ENCODE assay signal across 1 cellular context in the genomic region with DNA sequence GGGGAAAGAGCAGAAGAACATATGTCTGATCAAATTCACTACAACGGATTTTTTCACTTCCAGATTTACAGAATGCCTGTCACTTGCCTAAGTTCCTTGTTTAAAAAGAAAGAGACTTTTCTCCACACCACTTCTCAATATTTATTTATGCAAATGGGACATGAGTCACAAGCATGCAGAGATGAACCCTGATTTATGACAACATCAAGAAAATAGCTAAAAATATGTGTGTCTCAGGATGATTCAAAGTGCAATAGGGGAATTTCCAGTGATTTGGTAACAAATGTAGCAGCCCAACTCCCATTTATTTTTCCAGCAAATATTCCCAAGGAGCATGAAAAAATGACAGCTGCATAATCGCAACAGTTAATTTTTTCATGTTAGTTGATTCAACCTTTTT.
TF ChIP-seq lines count a peak whose summit lies in the region.

No MANE protein-coding gene starts in this region.

TF ChIP-seq in HepG2, 621 proteins besides CTCF, POLR2A, EP300 and RAD21 (continued from another document and continues in another):
- TF ChIP-seq, protein P1, sequence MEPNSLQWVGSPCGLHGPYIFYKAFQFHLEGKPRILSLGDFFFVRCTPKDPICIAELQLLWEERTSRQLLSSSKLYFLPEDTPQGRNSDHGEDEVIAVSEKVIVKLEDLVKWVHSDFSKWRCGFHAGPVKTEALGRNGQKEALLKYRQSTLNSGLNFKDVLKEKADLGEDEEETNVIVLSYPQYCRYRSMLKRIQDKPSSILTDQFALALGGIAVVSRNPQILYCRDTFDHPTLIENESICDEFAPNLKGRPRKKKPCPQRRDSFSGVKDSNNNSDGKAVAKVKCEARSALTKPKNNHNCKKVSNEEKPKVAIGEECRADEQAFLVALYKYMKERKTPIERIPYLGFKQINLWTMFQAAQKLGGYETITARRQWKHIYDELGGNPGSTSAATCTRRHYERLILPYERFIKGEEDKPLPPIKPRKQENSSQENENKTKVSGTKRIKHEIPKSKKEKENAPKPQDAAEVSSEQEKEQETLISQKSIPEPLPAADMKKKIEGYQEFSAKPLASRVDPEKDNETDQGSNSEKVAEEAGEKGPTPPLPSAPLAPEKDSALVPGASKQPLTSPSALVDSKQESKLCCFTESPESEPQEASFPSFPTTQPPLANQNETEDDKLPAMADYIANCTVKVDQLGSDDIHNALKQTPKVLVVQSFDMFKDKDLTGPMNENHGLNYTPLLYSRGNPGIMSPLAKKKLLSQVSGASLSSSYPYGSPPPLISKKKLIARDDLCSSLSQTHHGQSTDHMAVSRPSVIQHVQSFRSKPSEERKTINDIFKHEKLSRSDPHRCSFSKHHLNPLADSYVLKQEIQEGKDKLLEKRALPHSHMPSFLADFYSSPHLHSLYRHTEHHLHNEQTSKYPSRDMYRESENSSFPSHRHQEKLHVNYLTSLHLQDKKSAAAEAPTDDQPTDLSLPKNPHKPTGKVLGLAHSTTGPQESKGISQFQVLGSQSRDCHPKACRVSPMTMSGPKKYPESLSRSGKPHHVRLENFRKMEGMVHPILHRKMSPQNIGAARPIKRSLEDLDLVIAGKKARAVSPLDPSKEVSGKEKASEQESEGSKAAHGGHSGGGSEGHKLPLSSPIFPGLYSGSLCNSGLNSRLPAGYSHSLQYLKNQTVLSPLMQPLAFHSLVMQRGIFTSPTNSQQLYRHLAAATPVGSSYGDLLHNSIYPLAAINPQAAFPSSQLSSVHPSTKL (CRISPR knock-in tag; IDR thresholded peaks at IDR 0.05): 0 out of 2 replicates have a peak, but pooled peaks have one; percentile 15
- TF ChIP-seq, protein P2, sequence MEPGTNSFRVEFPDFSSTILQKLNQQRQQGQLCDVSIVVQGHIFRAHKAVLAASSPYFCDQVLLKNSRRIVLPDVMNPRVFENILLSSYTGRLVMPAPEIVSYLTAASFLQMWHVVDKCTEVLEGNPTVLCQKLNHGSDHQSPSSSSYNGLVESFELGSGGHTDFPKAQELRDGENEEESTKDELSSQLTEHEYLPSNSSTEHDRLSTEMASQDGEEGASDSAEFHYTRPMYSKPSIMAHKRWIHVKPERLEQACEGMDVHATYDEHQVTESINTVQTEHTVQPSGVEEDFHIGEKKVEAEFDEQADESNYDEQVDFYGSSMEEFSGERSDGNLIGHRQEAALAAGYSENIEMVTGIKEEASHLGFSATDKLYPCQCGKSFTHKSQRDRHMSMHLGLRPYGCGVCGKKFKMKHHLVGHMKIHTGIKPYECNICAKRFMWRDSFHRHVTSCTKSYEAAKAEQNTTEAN (CRISPR knock-in tag; conservative IDR thresholded peaks at IDR 0.05): 0 out of 2 replicates have a peak, but pooled peaks have one; percentile 31
- 0 out of 2 replicates have a peak, but pooled peaks have one; percentile 7 for TF ChIP-seq FOXA1 (IDR thresholded peaks at IDR 0.05)
- TF ChIP-seq FOXA1 (CRISPR knock-in tag; IDR thresholded peaks at IDR 0.05): no peak
- no peak for TF ChIP-seq AHR (CRISPR knock-in tag; IDR thresholded peaks at IDR 0.05)
- TF ChIP-seq MYNN (CRISPR knock-in tag; IDR thresholded peaks at IDR 0.05; ENCODE audit: low read depth): no peak
- no peak for TF ChIP-seq GLI4 (CRISPR knock-in tag; IDR thresholded peaks at IDR 0.05; ENCODE audit: borderline replicate concordance)
- TF ChIP-seq, protein P3, sequence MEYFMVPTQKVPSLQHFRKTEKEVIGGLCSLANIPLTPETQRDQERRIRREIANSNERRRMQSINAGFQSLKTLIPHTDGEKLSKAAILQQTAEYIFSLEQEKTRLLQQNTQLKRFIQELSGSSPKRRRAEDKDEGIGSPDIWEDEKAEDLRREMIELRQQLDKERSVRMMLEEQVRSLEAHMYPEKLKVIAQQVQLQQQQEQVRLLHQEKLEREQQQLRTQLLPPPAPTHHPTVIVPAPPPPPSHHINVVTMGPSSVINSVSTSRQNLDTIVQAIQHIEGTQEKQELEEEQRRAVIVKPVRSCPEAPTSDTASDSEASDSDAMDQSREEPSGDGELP (IDR thresholded peaks at IDR 0.05; ENCODE audit: borderline replicate concordance, low read depth): no peak
- TF ChIP-seq ATRX (CRISPR knock-in tag; IDR thresholded peaks at IDR 0.05; ENCODE audit: borderline replicate concordance): no peak
- TF ChIP-seq, protein P4, sequence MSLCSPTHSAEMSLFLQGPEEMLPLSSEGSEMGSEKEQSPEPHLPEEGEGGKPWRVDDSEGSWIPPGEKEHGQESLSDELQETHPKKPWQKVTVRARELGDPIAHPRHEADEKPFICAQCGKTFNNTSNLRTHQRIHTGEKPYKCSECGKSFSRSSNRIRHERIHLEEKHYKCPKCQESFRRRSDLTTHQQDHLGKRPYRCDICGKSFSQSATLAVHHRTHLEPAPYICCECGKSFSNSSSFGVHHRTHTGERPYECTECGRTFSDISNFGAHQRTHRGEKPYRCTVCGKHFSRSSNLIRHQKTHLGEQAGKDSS (CRISPR knock-in tag; IDR thresholded peaks at IDR 0.05; ENCODE audit: borderline replicate concordance, low read depth): no peak
- TF ChIP-seq, protein P5, sequence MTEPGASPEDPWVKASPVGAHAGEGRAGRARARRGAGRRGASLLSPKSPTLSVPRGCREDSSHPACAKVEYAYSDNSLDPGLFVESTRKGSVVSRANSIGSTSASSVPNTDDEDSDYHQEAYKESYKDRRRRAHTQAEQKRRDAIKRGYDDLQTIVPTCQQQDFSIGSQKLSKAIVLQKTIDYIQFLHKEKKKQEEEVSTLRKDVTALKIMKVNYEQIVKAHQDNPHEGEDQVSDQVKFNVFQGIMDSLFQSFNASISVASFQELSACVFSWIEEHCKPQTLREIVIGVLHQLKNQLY (CRISPR knock-in tag; IDR thresholded peaks at IDR 0.05): no peak
- TF ChIP-seq, protein P6, sequence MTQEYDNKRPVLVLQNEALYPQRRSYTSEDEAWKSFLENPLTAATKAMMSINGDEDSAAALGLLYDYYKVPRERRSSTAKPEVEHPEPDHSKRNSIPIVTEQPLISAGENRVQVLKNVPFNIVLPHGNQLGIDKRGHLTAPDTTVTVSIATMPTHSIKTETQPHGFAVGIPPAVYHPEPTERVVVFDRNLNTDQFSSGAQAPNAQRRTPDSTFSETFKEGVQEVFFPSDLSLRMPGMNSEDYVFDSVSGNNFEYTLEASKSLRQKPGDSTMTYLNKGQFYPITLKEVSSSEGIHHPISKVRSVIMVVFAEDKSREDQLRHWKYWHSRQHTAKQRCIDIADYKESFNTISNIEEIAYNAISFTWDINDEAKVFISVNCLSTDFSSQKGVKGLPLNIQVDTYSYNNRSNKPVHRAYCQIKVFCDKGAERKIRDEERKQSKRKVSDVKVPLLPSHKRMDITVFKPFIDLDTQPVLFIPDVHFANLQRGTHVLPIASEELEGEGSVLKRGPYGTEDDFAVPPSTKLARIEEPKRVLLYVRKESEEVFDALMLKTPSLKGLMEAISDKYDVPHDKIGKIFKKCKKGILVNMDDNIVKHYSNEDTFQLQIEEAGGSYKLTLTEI (CRISPR knock-in tag; conservative IDR thresholded peaks at IDR 0.05): no peak
- TF ChIP-seq NFRKB (IDR thresholded peaks at IDR 0.05): no peak
- TF ChIP-seq PAF1 (CRISPR knock-in tag; IDR thresholded peaks at IDR 0.05): no peak
- no peak for TF ChIP-seq ZKSCAN8 (CRISPR knock-in tag; IDR thresholded peaks at IDR 0.05; ENCODE audit: borderline replicate concordance)
- TF ChIP-seq ZNF180 (CRISPR knock-in tag; IDR thresholded peaks at IDR 0.05; ENCODE audit: borderline replicate concordance, low read depth): no peak
- TF ChIP-seq MAF1 (CRISPR knock-in tag; IDR thresholded peaks at IDR 0.05; ENCODE audit: borderline replicate concordance): no peak
- no peak for TF ChIP-seq KDM1A (CRISPR knock-in tag; IDR thresholded peaks at IDR 0.05)
- peak; percentile 24; the same call in 1 of the 2 replicates for TF ChIP-seq FOXA3 (CRISPR knock-in tag; IDR thresholded peaks at IDR 0.05)
- TF ChIP-seq, protein P7, sequence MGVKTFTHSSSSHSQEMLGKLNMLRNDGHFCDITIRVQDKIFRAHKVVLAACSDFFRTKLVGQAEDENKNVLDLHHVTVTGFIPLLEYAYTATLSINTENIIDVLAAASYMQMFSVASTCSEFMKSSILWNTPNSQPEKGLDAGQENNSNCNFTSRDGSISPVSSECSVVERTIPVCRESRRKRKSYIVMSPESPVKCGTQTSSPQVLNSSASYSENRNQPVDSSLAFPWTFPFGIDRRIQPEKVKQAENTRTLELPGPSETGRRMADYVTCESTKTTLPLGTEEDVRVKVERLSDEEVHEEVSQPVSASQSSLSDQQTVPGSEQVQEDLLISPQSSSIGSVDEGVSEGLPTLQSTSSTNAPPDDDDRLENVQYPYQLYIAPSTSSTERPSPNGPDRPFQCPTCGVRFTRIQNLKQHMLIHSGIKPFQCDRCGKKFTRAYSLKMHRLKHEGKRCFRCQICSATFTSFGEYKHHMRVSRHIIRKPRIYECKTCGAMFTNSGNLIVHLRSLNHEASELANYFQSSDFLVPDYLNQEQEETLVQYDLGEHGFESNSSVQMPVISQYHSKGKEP (CRISPR knock-in tag; IDR thresholded peaks at IDR 0.05): no peak
- TF ChIP-seq RBFOX2 (IDR thresholded peaks at IDR 0.05; ENCODE audit: low read depth, low read length): no peak
- peak; percentile 29; the same call in 1 of the 2 replicates for TF ChIP-seq FOSL2 (CRISPR knock-in tag; IDR thresholded peaks at IDR 0.05)
- no peak for TF ChIP-seq SRF (IDR thresholded peaks at IDR 0.05; ENCODE audit: low read depth, low read length)
- no peak for TF ChIP-seq ZNF792 (CRISPR knock-in tag; IDR thresholded peaks at IDR 0.05)
- no peak for TF ChIP-seq KDM4B (CRISPR knock-in tag; IDR thresholded peaks at IDR 0.05)
- TF ChIP-seq MIER3 (CRISPR knock-in tag; IDR thresholded peaks at IDR 0.05; ENCODE audit: borderline replicate concordance): no peak
- no peak for TF ChIP-seq TSC22D2 (CRISPR knock-in tag; IDR thresholded peaks at IDR 0.05; ENCODE audit: borderline replicate concordance)
- no peak for TF ChIP-seq HMG20B (CRISPR knock-in tag; conservative IDR thresholded peaks at IDR 0.05)
- no peak for TF ChIP-seq SIN3B (IDR thresholded peaks at IDR 0.05; ENCODE audit: low read length)
- TF ChIP-seq, protein P8, sequence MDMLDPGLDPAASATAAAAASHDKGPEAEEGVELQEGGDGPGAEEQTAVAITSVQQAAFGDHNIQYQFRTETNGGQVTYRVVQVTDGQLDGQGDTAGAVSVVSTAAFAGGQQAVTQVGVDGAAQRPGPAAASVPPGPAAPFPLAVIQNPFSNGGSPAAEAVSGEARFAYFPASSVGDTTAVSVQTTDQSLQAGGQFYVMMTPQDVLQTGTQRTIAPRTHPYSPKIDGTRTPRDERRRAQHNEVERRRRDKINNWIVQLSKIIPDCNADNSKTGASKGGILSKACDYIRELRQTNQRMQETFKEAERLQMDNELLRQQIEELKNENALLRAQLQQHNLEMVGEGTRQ (IDR thresholded peaks at IDR 0.05; ENCODE audit: low read depth, low read length): no peak
- TF ChIP-seq, protein P8 (CRISPR knock-in tag; IDR thresholded peaks at IDR 0.05; ENCODE audit: borderline replicate concordance): no peak
- no peak for TF ChIP-seq ZNF550 (CRISPR knock-in tag; IDR thresholded peaks at IDR 0.05; ENCODE audit: borderline replicate concordance)
- TF ChIP-seq ZNF672 (CRISPR knock-in tag; IDR thresholded peaks at IDR 0.05): no peak
- no peak for TF ChIP-seq ZNF775 (CRISPR knock-in tag; IDR thresholded peaks at IDR 0.05; ENCODE audit: borderline replicate concordance)
- TF ChIP-seq TBL1XR1 (IDR thresholded peaks at IDR 0.05; ENCODE audit: borderline replicate concordance, low read length, partially characterized antibody): no peak
- no peak for TF ChIP-seq NONO (IDR thresholded peaks at IDR 0.05)
- no peak for TF ChIP-seq NONO (CRISPR knock-in tag; conservative IDR thresholded peaks at IDR 0.05)
- 0 out of 2 replicates have a peak, but pooled peaks have one; percentile 11 for TF ChIP-seq RARA (CRISPR knock-in tag; IDR thresholded peaks at IDR 0.05)
- no peak for TF ChIP-seq PHF8 (CRISPR knock-in tag; IDR thresholded peaks at IDR 0.05)
- no peak for TF ChIP-seq KLF16 (CRISPR knock-in tag; IDR thresholded peaks at IDR 0.05)
- TF ChIP-seq, protein P9, sequence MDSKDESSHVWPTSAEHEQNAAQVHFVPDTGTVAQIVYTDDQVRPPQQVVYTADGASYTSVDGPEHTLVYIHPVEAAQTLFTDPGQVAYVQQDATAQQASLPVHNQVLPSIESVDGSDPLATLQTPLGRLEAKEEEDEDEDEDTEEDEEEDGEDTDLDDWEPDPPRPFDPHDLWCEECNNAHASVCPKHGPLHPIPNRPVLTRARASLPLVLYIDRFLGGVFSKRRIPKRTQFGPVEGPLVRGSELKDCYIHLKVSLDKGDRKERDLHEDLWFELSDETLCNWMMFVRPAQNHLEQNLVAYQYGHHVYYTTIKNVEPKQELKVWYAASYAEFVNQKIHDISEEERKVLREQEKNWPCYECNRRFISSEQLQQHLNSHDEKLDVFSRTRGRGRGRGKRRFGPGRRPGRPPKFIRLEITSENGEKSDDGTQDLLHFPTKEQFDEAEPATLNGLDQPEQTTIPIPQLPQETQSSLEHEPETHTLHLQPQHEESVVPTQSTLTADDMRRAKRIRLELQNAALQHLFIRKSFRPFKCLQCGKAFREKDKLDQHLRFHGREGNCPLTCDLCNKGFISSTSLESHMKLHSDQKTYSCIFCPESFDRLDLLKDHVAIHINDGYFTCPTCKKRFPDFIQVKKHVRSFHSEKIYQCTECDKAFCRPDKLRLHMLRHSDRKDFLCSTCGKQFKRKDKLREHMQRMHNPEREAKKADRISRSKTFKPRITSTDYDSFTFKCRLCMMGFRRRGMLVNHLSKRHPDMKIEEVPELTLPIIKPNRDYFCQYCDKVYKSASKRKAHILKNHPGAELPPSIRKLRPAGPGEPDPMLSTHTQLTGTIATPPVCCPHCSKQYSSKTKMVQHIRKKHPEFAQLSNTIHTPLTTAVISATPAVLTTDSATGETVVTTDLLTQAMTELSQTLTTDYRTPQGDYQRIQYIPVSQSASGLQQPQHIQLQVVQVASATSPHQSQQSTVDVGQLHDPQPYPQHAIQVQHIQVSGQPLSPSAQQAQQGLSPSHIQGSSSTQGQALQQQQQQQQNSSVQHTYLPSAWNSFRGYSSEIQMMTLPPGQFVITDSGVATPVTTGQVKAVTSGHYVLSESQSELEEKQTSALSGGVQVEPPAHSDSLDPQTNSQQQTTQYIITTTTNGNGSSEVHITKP (CRISPR knock-in tag; IDR thresholded peaks at IDR 0.05; ENCODE audit: low read depth): no peak
- no peak for TF ChIP-seq EED (CRISPR knock-in tag; IDR thresholded peaks at IDR 0.05)
- TF ChIP-seq RELA (CRISPR knock-in tag; IDR thresholded peaks at IDR 0.05): peak; percentile 46; the same call in 1 of the 2 replicates
- no peak for TF ChIP-seq ZNF589 (CRISPR knock-in tag; conservative IDR thresholded peaks at IDR 0.05)
- TF ChIP-seq, protein P10, sequence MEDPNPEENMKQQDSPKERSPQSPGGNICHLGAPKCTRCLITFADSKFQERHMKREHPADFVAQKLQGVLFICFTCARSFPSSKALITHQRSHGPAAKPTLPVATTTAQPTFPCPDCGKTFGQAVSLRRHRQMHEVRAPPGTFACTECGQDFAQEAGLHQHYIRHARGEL (CRISPR knock-in tag; IDR thresholded peaks at IDR 0.05): no peak
- 0 out of 2 replicates have a peak, but pooled peaks have one; percentile 9 for TF ChIP-seq ATF7 (IDR thresholded peaks at IDR 0.05)
- no peak for TF ChIP-seq ATF7 (CRISPR knock-in tag; IDR thresholded peaks at IDR 0.05)
